ENCODE assay signal across 16 cellular contexts in genomic region chr3:177329854-177330253, GRCh38.
"Had no signal": no experiment of that assay in that cellular context is flagged by ENCODE, and none has a peak within 500 bp of the region (broad histone marks: within the 10 kb centered on the region; RNA-seq: fewer than 3 reads in every experiment).

No MANE protein-coding gene starts in this region.

- ATAC-seq: foreskin keratinocyte, natural killer cell had no signal

- FAIRE-seq: colon had no signal

- H3K4me1 ChIP-seq: foreskin keratinocyte had no signal

- H3K36me3 ChIP-seq: esophagus squamous epithelium, SJCRH30, transverse colon had no signal

- H3K9me3 ChIP-seq: esophagus squamous epithelium, SJCRH30, transverse colon had no signal

- H3K27me3 ChIP-seq: esophagus squamous epithelium, foreskin keratinocyte, SJCRH30, transverse colon had no signal

- DNase-seq: activated CD4-positive, alpha-beta T cell treated with anti-CD3 and anti-CD28 coated beads for 1 hour; activated CD4-positive, alpha-beta T cell treated with anti-CD3 and anti-CD28 coated beads, Interleukin-2, amount 50 U/mL, for 48 hours; activated gamma-delta T cell; activated T-cell treated with anti-CD3 and anti-CD28 coated beads, Interleukin-2, amount 50 U/mL, for 48 hours; amygdala; esophagus squamous epithelium; foreskin keratinocyte; kidney glomerular epithelial cell; natural killer cell; occipital lobe; SJCRH30; SW 1271; T-helper 9 cell; transverse colon had no signal

- H3K4me3 ChIP-seq: esophagus squamous epithelium, SJCRH30, skin epidermis, transverse colon had no signal

- H3K27ac ChIP-seq: esophagus squamous epithelium, foreskin keratinocyte, SJCRH30, transverse colon had no signal
